In the genomic region with DNA sequence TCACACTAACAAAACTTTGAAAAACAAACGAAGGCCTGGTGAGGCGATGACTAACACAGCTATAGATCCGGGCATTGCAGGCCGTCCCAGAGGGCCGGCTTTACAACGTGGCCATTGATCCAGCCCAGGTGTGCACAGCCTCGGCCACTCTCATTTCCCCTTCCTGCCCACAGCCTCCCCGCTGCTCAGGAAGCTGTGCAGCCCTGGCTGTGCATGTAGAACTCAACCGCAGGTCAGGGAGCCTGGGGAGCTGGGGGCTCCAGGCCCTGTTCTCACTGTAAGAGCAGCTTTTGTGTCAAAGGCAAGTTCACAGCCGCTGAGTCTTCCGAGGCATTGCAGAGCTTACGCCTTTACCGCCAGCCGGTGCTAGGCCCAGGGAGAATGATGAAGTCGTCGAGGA, we compare ENCODE assay signal across 8 cellular contexts.
DNase-seq lines count a peak whose midpoint lies in the region; ATAC-seq and TF ChIP-seq lines count a peak whose summit lies in the region.

No MANE protein-coding gene starts in this region.

- no peaks in the 10 kb centered on the region for H3K27me3 ChIP-seq in WERI-Rb-1 (ENCODE audit: insufficient read depth, low read depth, severe bottlenecking)

- in situ Hi-C loops in GM13977 (cut with MboI; ENCODE audit: low pct_unique_long_range_greater_than_20kb, low sequenced_read_pairs, unreplicated experiment) (no loop called here), astrocyte of the spinal cord (cut with HindIII; ENCODE audit: low sequenced_read_pairs) (no loop called here)

- H3K27ac ChIP-seq in WERI-Rb-1, result no peak overlapping the region

- TF ChIP-seq CTCF in GM13977 (IDR thresholded peaks at IDR 0.05; ENCODE audit: extremely low read depth, insufficient read depth, missing control alignments), result no peak
- no peak for TF ChIP-seq CTCF in astrocyte of the spinal cord (IDR thresholded peaks at IDR 0.05; ENCODE audit: low read depth, low read length)
- TF ChIP-seq CTCF in WERI-Rb-1 (IDR thresholded peaks at IDR 0.05; ENCODE audit: low read depth, low read length), result no peak

- ATAC-seq in GM21717 (IDR thresholded peaks at IDR 0.05; ENCODE audit: unreplicated experiment), result peak; percentile 92

- peak overlapping the region; percentile 9 for H3K4me3 ChIP-seq in Jurkat, Clone E6-1 (ENCODE audit: low read length)
- H3K4me3 ChIP-seq in astrocyte of the spinal cord (ENCODE audit: low read depth, low read length), result no peak overlapping the region
- H3K4me3 ChIP-seq in WERI-Rb-1 (ENCODE audit: low read depth, low read length), result no peak overlapping the region

- no peaks in the 10 kb centered on the region for H3K36me3 ChIP-seq in WERI-Rb-1

- peak; percentile 44 for DNase-seq in GM13977 (ENCODE audit: low spot score)
- DNase-seq in Jurkat, Clone E6-1 (ENCODE audit: low read depth, low spot score), result peak; percentile 88
- DNase-seq in astrocyte of the spinal cord (ENCODE audit: low read depth, low spot score), result peak; percentile 70
- DNase-seq in NCI-H1417 treated with DMSO at 0.1 percent for 48 hours (lab: John Stamatoyannopoulos, UW), result no peak
- DNase-seq in NCI-H128 (lab: John Stamatoyannopoulos, UW; ENCODE audit: unreplicated experiment), result no peak
- DNase-seq in activated CD4-positive, CD25-positive, alpha-beta regulatory T cell treated with anti-CD3 and anti-CD28 coated beads, Interleukin-2, amount 50 U/mL, for 72 hours, result no peak
- DNase-seq in WERI-Rb-1, result no peak

- H3K9me3 ChIP-seq in WERI-Rb-1 (ENCODE audit: severe bottlenecking), result no peaks in the 10 kb centered on the region

Comparison
In these comparisons a context has a peak if more than half of its experiments do, and no peak if none do; other contexts are left out.
1. DNase-seq: peak in GM13977 (single experiment), Jurkat, Clone E6-1 (single experiment) and astrocyte of the spinal cord (single experiment); none in NCI-H1417 treated with DMSO at 0.1 percent for 48 hours (single experiment), NCI-H128 (single experiment), activated CD4-positive, CD25-positive, alpha-beta regulatory T cell treated with anti-CD3 and anti-CD28 coated beads, Interleukin-2, amount 50 U/mL, for 72 hours (single experiment) and WERI-Rb-1 (single experiment).